24 cellular contexts compared by ENCODE assay signal in the genomic region with DNA sequence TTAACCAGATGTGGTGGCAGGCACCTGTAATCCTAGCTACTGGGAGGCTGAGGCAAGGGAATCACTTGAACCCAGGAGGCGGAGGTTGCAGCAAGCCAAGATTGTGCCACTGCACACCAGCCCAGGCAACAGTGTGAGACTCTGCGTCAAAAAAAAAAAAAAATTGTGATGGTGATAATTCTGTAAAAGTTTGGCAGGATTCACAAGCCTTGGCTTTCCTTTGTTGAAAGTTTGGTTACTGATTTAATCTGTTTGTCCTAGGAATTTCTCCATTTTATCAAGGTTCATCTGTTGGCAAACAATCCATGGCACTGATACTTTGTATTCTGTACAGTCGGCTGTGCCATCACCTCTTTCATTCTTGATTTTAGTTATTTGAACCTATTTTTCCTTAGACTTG. TPM values are rescaled to one million over a fixed set of nuclear protein-coding genes. Genes with fewer than 3 reads are reported as not detected.
"Had no signal": no experiment of that assay in that cellular context is flagged by ENCODE, and none has a peak within 500 bp of the region (broad histone marks: within the 10 kb centered on the region; RNA-seq: fewer than 3 reads in every experiment).

No MANE protein-coding gene starts in this region.

- ATAC-seq: effector memory CD8-positive, alpha-beta T cell; heart right ventricle; left cardiac atrium; left ventricle myocardium superior; natural killer cell; stimulated activated naive B cell treated with anti-CD40 and anti-IgM and Interleukin-4, amounts not matched to agents 10 μg/mL and 1 μg/mL and 100 μg/mL, for 72 hours had no signal

- H3K27ac ChIP-seq: esophagus squamous epithelium, heart right ventricle, neutrophil, pancreas, skin epidermis, spleen, thoracic aorta, tibial nerve, upper lobe of left lung had no signal

- H3K9me3 Mint-ChIP-seq: effector memory CD8-positive, alpha-beta T cell; memory B cell; natural killer cell; stimulated activated naive B cell treated with anti-CD40 and anti-IgM and Interleukin-4, amounts not matched to agents 10 μg/mL and 1 μg/mL and 100 μg/mL, for 72 hours; stimulated activated naive CD8-positive, alpha-beta T cell treated with anti-CD3 and anti-CD28 coated beads, Interleukin-15, Interleukin-2, amounts not matched to agents 100 ng/mL and 50 ng/mL, for 24 hours had no signal

- H3K4me1 Mint-ChIP-seq: memory B cell; natural killer cell; stimulated activated naive B cell treated with anti-CD40 and anti-IgM and Interleukin-4, amounts not matched to agents 10 μg/mL and 1 μg/mL and 100 μg/mL, for 72 hours had no signal

- DNase-seq: cortex of kidney; effector memory CD8-positive, alpha-beta T cell; erythroblast; esophagus squamous epithelium; foreskin melanocyte; glutamatergic neuron; heart right ventricle; hippocampal formation; left cardiac atrium; left ventricle myocardium superior; natural killer cell; pancreas; spleen; stimulated activated naive B cell treated with anti-CD40 and anti-IgM and Interleukin-4, amounts not matched to agents 10 μg/mL and 1 μg/mL and 100 μg/mL, for 72 hours; upper lobe of left lung had no signal

- H3K9me3 ChIP-seq: esophagus squamous epithelium, heart right ventricle, neutrophil, pancreas, spleen, thoracic aorta, tibial nerve, upper lobe of left lung had no signal

- H3K4me3 Mint-ChIP-seq: effector memory CD8-positive, alpha-beta T cell; memory B cell; natural killer cell; stimulated activated naive B cell treated with anti-CD40 and anti-IgM and Interleukin-4, amounts not matched to agents 10 μg/mL and 1 μg/mL and 100 μg/mL, for 72 hours; stimulated activated naive CD8-positive, alpha-beta T cell treated with anti-CD3 and anti-CD28 coated beads, Interleukin-15, Interleukin-2, amounts not matched to agents 100 ng/mL and 50 ng/mL, for 24 hours had no signal

- H3K4me3 ChIP-seq: esophagus squamous epithelium, heart right ventricle, lung, pancreas, skin epidermis, spleen, thoracic aorta, tibial nerve, upper lobe of left lung had no signal

- H3K27ac Mint-ChIP-seq: effector memory CD8-positive, alpha-beta T cell; memory B cell; natural killer cell; progenitor cell of endocrine pancreas; stimulated activated naive B cell treated with anti-CD40 and anti-IgM and Interleukin-4, amounts not matched to agents 10 μg/mL and 1 μg/mL and 100 μg/mL, for 72 hours; stimulated activated naive CD8-positive, alpha-beta T cell treated with anti-CD3 and anti-CD28 coated beads, Interleukin-15, Interleukin-2, amounts not matched to agents 100 ng/mL and 50 ng/mL, for 24 hours had no signal

- H3K36me3 Mint-ChIP-seq: natural killer cell had no signal

- H3K27me3 ChIP-seq: heart right ventricle, pancreas, tibial nerve, upper lobe of left lung had no signal

- H3K4me1 ChIP-seq: esophagus squamous epithelium, heart right ventricle, spleen, tibial nerve, upper lobe of left lung had no signal

RNA-seq across cellular contexts. Expression of a gene that starts 38.8 kb away (rescaled TPM):
- total RNA-seq: kidney epithelial cell, left cardiac atrium, left ventricle myocardium superior, progenitor cell of endocrine pancreas, thoracic aorta had no signal
